ENCODE assay signal across 16 cellular contexts in genomic region chr14:61233436-61233956, GRCh38. TPM values are rescaled to one million over a fixed set of nuclear protein-coding genes. Genes with fewer than 3 reads are reported as not detected.
DNase-seq lines count a peak whose midpoint lies in the region; ATAC-seq, FAIRE-seq and TF ChIP-seq lines count a peak whose summit lies in the region.
"Had no signal": no experiment of that assay in that cellular context is flagged by ENCODE, and none has a peak within 500 bp of the region (broad histone marks: within the 10 kb centered on the region; RNA-seq: fewer than 3 reads in every experiment).

No MANE protein-coding gene starts in this region.

- H3K9me3 Mint-ChIP-seq in activated T-cell treated with anti-CD3 and anti-CD28 coated beads, Interleukin-2, amount 50 U/mL, for 72 hours, result no peaks in the 10 kb centered on the region
- no peaks in the 10 kb centered on the region for H3K9me3 Mint-ChIP-seq in CD8-positive, alpha-beta memory T cell
- H3K9me3 Mint-ChIP-seq: CD8-positive, alpha-beta T cell had no signal

- CTCF ChIA-PET in CD8-positive, alpha-beta memory T cell (lab: Charles Lee), result no interaction called here

- no peak for TF ChIP-seq EP300 in Ishikawa (IDR thresholded peaks at IDR 0.05; ENCODE audit: borderline replicate concordance)

- no peak overlapping the region for H3K27ac ChIP-seq in CD8-positive, alpha-beta memory T cell (ENCODE audit: low read depth, low read length)

- H3K27me3 ChIP-seq in CD8-positive, alpha-beta memory T cell (ENCODE audit: insufficient read depth, low read length, poor library complexity, severe bottlenecking), result peaks cover 4% of the 10 kb centered on the region

- no peak for DNase-seq in activated T-cell treated with anti-CD3 and anti-CD28 coated beads, Interleukin-2, amount 50 U/mL, for 72 hours
- no peak for DNase-seq in activated T-cell treated with anti-CD3 and anti-CD28 coated beads, Interleukin-2, amount 50 U/mL, for 1 hour
- DNase-seq in dermis blood vessel endothelial cell (peak; percentile 23), urothelium cell line (ENCODE audit: low spot score) (no peak), dedifferentiated amniotic fluid mesenchymal stem cell (ENCODE audit: extremely low spot score) (no peak)
- DNase-seq in CD8-positive, alpha-beta memory T cell, result no peak
- DNase-seq: BE2C; CD8-positive, alpha-beta T cell; H7; IMR-90; NCI-H1436; NCI-H2081; NCI-H748 treated with DMSO at 0.1 percent for 48 hours; SHP77 treated with DMSO at 0.1 percent for 48 hours had no signal

- FAIRE-seq in urothelium cell line (lab: Jason Lieb, UNC), result peak; percentile 17
- FAIRE-seq: RCC 7860 had no signal

- H3K4me3 ChIP-seq in CD8-positive, alpha-beta memory T cell (ENCODE audit: low read length), result no peak overlapping the region

- POLR2A ChIA-PET in CD8-positive, alpha-beta memory T cell (lab: Charles Lee), result no interaction called here

- TF ChIP-seq RAD21 in Ishikawa (IDR thresholded peaks at IDR 0.05; ENCODE audit: low read depth), result peak; percentile 19; the same call in 1 of the 2 replicates

- no peaks in the 10 kb centered on the region for H3K4me1 ChIP-seq in CD8-positive, alpha-beta memory T cell (ENCODE audit: insufficient read depth, low read length)
- H3K4me1 ChIP-seq: BE2C had no signal

- H3K27ac Mint-ChIP-seq in activated T-cell treated with anti-CD3 and anti-CD28 coated beads, Interleukin-2, amount 50 U/mL, for 72 hours, result peak overlapping the region; percentile 4
- H3K27ac Mint-ChIP-seq in CD8-positive, alpha-beta memory T cell, result peak overlapping the region in 1 of 8 donors; percentile 41
- H3K27ac Mint-ChIP-seq: CD8-positive, alpha-beta T cell had no signal

- no peaks in the 10 kb centered on the region for H3K9me3 ChIP-seq in CD8-positive, alpha-beta memory T cell (ENCODE audit: low read length)
- H3K9me3 ChIP-seq: BE2C had no signal

- no peak overlapping the region for H3K4me3 Mint-ChIP-seq in activated T-cell treated with anti-CD3 and anti-CD28 coated beads, Interleukin-2, amount 50 U/mL, for 72 hours
- H3K4me3 Mint-ChIP-seq in CD8-positive, alpha-beta memory T cell, result no peak overlapping the region
- H3K4me3 Mint-ChIP-seq: CD8-positive, alpha-beta T cell had no signal

- H3K36me3 Mint-ChIP-seq in activated T-cell treated with anti-CD3 and anti-CD28 coated beads, Interleukin-2, amount 50 U/mL, for 72 hours (ENCODE audit: insufficient read depth in 2 of 2), result no peaks in the 10 kb centered on the region
- H3K36me3 Mint-ChIP-seq in CD8-positive, alpha-beta memory T cell, result no peaks in the 10 kb centered on the region
- H3K36me3 Mint-ChIP-seq: CD8-positive, alpha-beta T cell had no signal

- peaks cover 22% of the 10 kb centered on the region for H3K4me1 Mint-ChIP-seq in activated T-cell treated with anti-CD3 and anti-CD28 coated beads, Interleukin-2, amount 50 U/mL, for 72 hours (ENCODE audit: low read depth)
- no peaks in the 10 kb centered on the region for H3K4me1 Mint-ChIP-seq in CD8-positive, alpha-beta memory T cell

- peaks cover 41% of the 10 kb centered on the region for H3K27me3 Mint-ChIP-seq in activated T-cell treated with anti-CD3 and anti-CD28 coated beads, Interleukin-2, amount 50 U/mL, for 72 hours (ENCODE audit: low read depth)
- H3K27me3 Mint-ChIP-seq in CD8-positive, alpha-beta memory T cell, result peaks cover 20 to 54% of the 10 kb centered on the region in 2 donors

- H3K36me3 ChIP-seq in CD8-positive, alpha-beta memory T cell (ENCODE audit: insufficient read depth, low read length), result no peaks in the 10 kb centered on the region
- H3K36me3 ChIP-seq: BE2C had no signal

- ATAC-seq in activated T-cell treated with anti-CD3 and anti-CD28 coated beads, Interleukin-2, amount 50 U/mL, for 72 hours (replicated peaks in 1 of 2), result peak in 1 of 2 donors; percentile 25
- ATAC-seq: CD8-positive, alpha-beta T cell had no signal

TF ChIP-seq in Ishikawa, 13 proteins besides CTCF, POLR2A, EP300 and RAD21:
- TF ChIP-seq MAX (IDR thresholded peaks at IDR 0.05) (no peak), REST (IDR thresholded peaks at IDR 0.05; ENCODE audit: low read depth) (no peak), USF1 (IDR thresholded peaks at IDR 0.05) (no peak), CEBPB (IDR thresholded peaks at IDR 0.05) (no peak), TAF1 (IDR thresholded peaks at IDR 0.05; ENCODE audit: low read depth) (no peak), ZBTB7A (IDR thresholded peaks at IDR 0.05; ENCODE audit: low read depth) (no peak)

RNA-seq across cellular contexts. Expression of gene TMEM30B, which starts 47.6 kb away (rescaled TPM):
- total RNA-seq in activated T-cell treated with anti-CD3 and anti-CD28 coated beads, Interleukin-2, amount 50 U/mL, for 72 hours, result 1 to 10 TPM; 2.2 to 3.4 TPM
- 0.33 and 0.34 TPM in 2 replicates for total RNA-seq in dermis blood vessel endothelial cell
- 1 to 10 TPM; 1.7 to 1.9 TPM for total RNA-seq in CD8-positive, alpha-beta memory T cell
- 6.5 TPM for polyA plus RNA-seq in CD8-positive, alpha-beta memory T cell
- total RNA-seq: IMR-90 had no signal
